ENCODE assay signal across 30 cellular contexts in genomic region chr1:56295949-56296929, GRCh38.
A peak's percentile ranks its signal among the peaks of the same experiment; 100 is the strongest.
DNase-seq lines count a peak whose midpoint lies in the region; ATAC-seq and TF ChIP-seq lines count a peak whose summit lies in the region.
"Had no signal": no experiment of that assay in that cellular context is flagged by ENCODE, and none has a peak within 500 bp of the region (broad histone marks: within the 10 kb centered on the region; RNA-seq: fewer than 3 reads in every experiment).

No MANE protein-coding gene starts in this region.

- DNase-seq in COLO668 (lab: John Stamatoyannopoulos, UW; ENCODE audit: unreplicated experiment), result peak; percentile 30
- peak; percentile 6 for DNase-seq in KBM-7
- DNase-seq in RPMI8226, result peak; percentile 61
- no peak for DNase-seq in activated CD8-positive, alpha-beta memory T cell treated with anti-CD3 and anti-CD28 coated beads, Interleukin-2, amount 50 U/mL, for 48 hours
- no peak for DNase-seq in NCI-H2107 treated with DMSO at 0.1 percent for 48 hours (lab: John Stamatoyannopoulos, UW; ENCODE audit: unreplicated experiment)
- no peak for DNase-seq in A673 (ENCODE audit: low spot score)
- DNase-seq: ACHN; activated CD4-positive, alpha-beta T cell treated with anti-CD3 and anti-CD28 coated beads for 48 hours; activated effector memory CD4-positive, alpha-beta T cell treated with anti-CD3 and anti-CD28 coated beads, Interleukin-2, amount 50 U/mL, for 16 hours; activated naive CD8-positive, alpha-beta T cell treated with anti-CD3 and anti-CD28 coated beads for 36 hours; activated T-cell treated with anti-CD3 and anti-CD28 coated beads, Interleukin-2, amount 50 U/mL, for 1 hour; CD8-positive, alpha-beta memory T cell; left colon; mammary epithelial cell; NCI-H2107; NCI-H524 treated with DMSO at 0.1 percent for 48 hours; psoas muscle; sigmoid colon; stimulated activated CD4-positive, alpha-beta T cell treated with anti-CD3 and anti-CD28 coated beads, Interleukin-12 subunit alpha, Interleukin-12 subunit beta, amount 100 ng/mL, for 4 hours; stimulated activated CD4-positive, alpha-beta T cell treated with anti-CD3 and anti-CD28 coated beads, Interleukin-4, amount 100 ng/mL, for 1 hour; T-cell; tibial artery had no signal

- no peak for TF ChIP-seq CTCF in A673 (conservative IDR thresholded peaks at IDR 0.05; ENCODE audit: low read depth, low read length)

- CTCF ChIA-PET in A673 (lab: Charles Lee), result no interaction called here

- no peaks in the 10 kb centered on the region for H3K4me1 ChIP-seq in A673 (ENCODE audit: insufficient read depth, low read length, poor library complexity, severe bottlenecking)

- no peak overlapping the region for H3K27ac ChIP-seq in A673 (ENCODE audit: low read depth, low read length, poor library complexity, severe bottlenecking)
- H3K27ac ChIP-seq: gastroesophageal sphincter, psoas muscle, RWPE1, sigmoid colon, SJSA1, tibial artery had no signal

- ATAC-seq in GM19043 (IDR thresholded peaks at IDR 0.05; ENCODE audit: low read depth, unreplicated experiment) (peak; percentile 74), GM18909 (IDR thresholded peaks at IDR 0.05; ENCODE audit: poor library complexity, unreplicated experiment) (no peak)
- ATAC-seq: gastroesophageal sphincter; HCT116; HepG2; left colon; natural killer cell treated with Interleukin-12 subunit alpha and Interleukin-12 subunit beta and Interleukin-15 and Interleukin-18, amount 100 ng/mL, for 72 hours; psoas muscle; T-cell had no signal

- intact Hi-C loops in A673 (cut with micrococcal nuclease; ENCODE audit: unreplicated experiment), result no loop called here

- H3K9me3 ChIP-seq in A673 (ENCODE audit: low read depth, low read length, poor library complexity, severe bottlenecking), result no peaks in the 10 kb centered on the region
- H3K9me3 ChIP-seq: gastroesophageal sphincter, psoas muscle, sigmoid colon, SJSA1, tibial artery had no signal

- no peaks in the 10 kb centered on the region for H3K36me3 ChIP-seq in A673 (ENCODE audit: insufficient read depth, low read length, poor library complexity, severe bottlenecking)
- H3K36me3 ChIP-seq: gastroesophageal sphincter, sigmoid colon, SJSA1, tibial artery had no signal

- peaks cover 10% of the 10 kb centered on the region for H3K27me3 ChIP-seq in A673 (replicated peaks; ENCODE audit: insufficient read depth, low read depth, low read length, poor library complexity)
- H3K27me3 ChIP-seq: gastroesophageal sphincter, sigmoid colon, SJSA1, tibial artery had no signal

- POLR2A ChIA-PET in A673 (lab: Charles Lee; ENCODE audit: low non-redundant PET), result no interaction called here

- BruUV-seq in A673 (replicated peaks; lab: Mats Ljungman, UMichigan), result no TSS peak

- in situ Hi-C loops in KBM-7 (cut with MboI; ENCODE audit: low pct_unique_long_range_greater_than_20kb, low sequenced_read_pairs), result no loop called here

- H3K4me3 ChIP-seq in A673 (ENCODE audit: low read depth, low read length, poor library complexity, severe bottlenecking), result no peak overlapping the region
- H3K4me3 ChIP-seq: gastroesophageal sphincter, psoas muscle, sigmoid colon, SJSA1, tibial artery had no signal

Comparison
In these comparisons a context has a peak if more than half of its experiments do, and no peak if none do; other contexts are left out.
1. DNase-seq: peak in COLO668 (single experiment), KBM-7 (single experiment) and RPMI8226 (single experiment); none in activated CD8-positive, alpha-beta memory T cell treated with anti-CD3 and anti-CD28 coated beads, Interleukin-2, amount 50 U/mL, for 48 hours (single experiment), NCI-H2107 treated with DMSO at 0.1 percent for 48 hours (single experiment) and A673 (single experiment).